ENCODE assay signal across 19 cellular contexts in genomic region chr11:126615819-126616218, GRCh38.
"Had no signal": no experiment of that assay in that cellular context is flagged by ENCODE, and none has a peak within 500 bp of the region (broad histone marks: within the 10 kb centered on the region; RNA-seq: fewer than 3 reads in every experiment).

No MANE protein-coding gene starts in this region.

- H3K9me3 ChIP-seq: esophagus muscularis mucosa, gastroesophageal sphincter, heart left ventricle, left lung, lower lobe of right lung, mucosa of descending colon had no signal

- DNase-seq: dermis blood vessel endothelial cell; dorsolateral prefrontal cortex; effector CD4-positive, alpha-beta T cell; effector memory CD4-positive, alpha-beta T cell; foreskin keratinocyte; heart left ventricle; hypothalamus; immature natural killer cell; left cardiac atrium; left lung; left ventricle myocardium superior; lower lobe of right lung; mesenchymal stem cell; mucosa of descending colon had no signal

- H3K36me3 Mint-ChIP-seq: immature natural killer cell, mesothelial cell of epicardium had no signal

- ATAC-seq: foreskin keratinocyte, gastroesophageal sphincter, heart left ventricle, left cardiac atrium, left lung, left ventricle myocardium superior, lower lobe of right lung, mucosa of descending colon had no signal

- H2AFZ ChIP-seq: hepatocyte had no signal

- H3K27ac Mint-ChIP-seq: immature natural killer cell, mesothelial cell of epicardium had no signal

- H3K27ac ChIP-seq: coronary artery, dorsolateral prefrontal cortex, esophagus muscularis mucosa, foreskin keratinocyte, gastroesophageal sphincter, heart left ventricle, hepatocyte, left lung, lower lobe of right lung had no signal

- H3K4me2 ChIP-seq: hepatocyte had no signal

- H3K4me1 ChIP-seq: esophagus muscularis mucosa, foreskin keratinocyte, gastroesophageal sphincter, heart left ventricle, left lung, lower lobe of right lung had no signal

- H3K4me3 Mint-ChIP-seq: immature natural killer cell, mesothelial cell of epicardium had no signal

- H3K27me3 ChIP-seq: dorsolateral prefrontal cortex, foreskin keratinocyte, left lung had no signal

- H3K4me3 ChIP-seq: coronary artery, dorsolateral prefrontal cortex, esophagus muscularis mucosa, gastroesophageal sphincter, heart left ventricle, hepatocyte, left lung, lower lobe of right lung, mucosa of descending colon had no signal

- H3K36me3 ChIP-seq: esophagus muscularis mucosa, gastroesophageal sphincter, heart left ventricle, left lung, lower lobe of right lung had no signal

- H3K4me1 Mint-ChIP-seq: immature natural killer cell had no signal
